In genomic region chr15:31487811-31488436, GRCh38 we compare ENCODE assay signal across 9 cellular contexts.
A peak's percentile ranks its signal among the peaks of the same experiment; 100 is the strongest.
DNase-seq lines count a peak whose midpoint lies in the region; ATAC-seq, FAIRE-seq and TF ChIP-seq lines count a peak whose summit lies in the region.
"Had no signal": no experiment of that assay in that cellular context is flagged by ENCODE, and none has a peak within 500 bp of the region (broad histone marks: within the 10 kb centered on the region; RNA-seq: fewer than 3 reads in every experiment).

No MANE protein-coding gene starts in this region.

- TF ChIP-seq EP300 in SK-N-SH (IDR thresholded peaks at IDR 0.05; ENCODE audit: borderline replicate concordance in 1 of 2, low read depth in 1 of 2, low read length in 1 of 2): no peak

- no peak overlapping the region for H3K9ac ChIP-seq in SK-N-SH

- H3K27ac ChIP-seq in SK-N-SH (ENCODE audit: low read depth in 2 of 2, low read length in 1 of 2) (no peak overlapping the region), pancreas (peak overlapping the region in 1 of 4 donors; percentile 20)

- no peaks in the 10 kb centered on the region for H3K79me2 ChIP-seq in SK-N-SH (ENCODE audit: insufficient read depth)

- peak overlapping the region; percentile 60 for H3K27ac Mint-ChIP-seq in activated naive CD8-positive, alpha-beta T cell treated with anti-CD3 and anti-CD28 coated beads for 36 hours
- H3K27ac Mint-ChIP-seq: CD8-positive, alpha-beta T cell had no signal

- no peak overlapping the region for H3K4me3 Mint-ChIP-seq in activated naive CD8-positive, alpha-beta T cell treated with anti-CD3 and anti-CD28 coated beads for 36 hours
- H3K4me3 Mint-ChIP-seq: CD8-positive, alpha-beta T cell had no signal

- no peak for FAIRE-seq in pancreas (lab: Jason Lieb, UNC)

- H3K9me2 ChIP-seq in SK-N-SH: no peaks in the 10 kb centered on the region

- TF ChIP-seq CTCF in SK-N-SH (IDR thresholded peaks at IDR 0.05) (no peak), pancreas (IDR thresholded peaks at IDR 0.05) (no peak)

- POLR2A ChIA-PET in SK-N-SH (lab: Yijun Ruan, JAX): no interaction called here

- DNase-seq in SK-N-SH (no peak), pancreas (peak in 2 of 6 donors; percentile 37 to 49), SHP77 treated with DMSO at 0.1 percent for 48 hours (lab: John Stamatoyannopoulos, UW) (no peak)
- peak; percentile 43 for DNase-seq in activated naive CD8-positive, alpha-beta T cell treated with anti-CD3 and anti-CD28 coated beads for 36 hours

- peaks cover 15% of the 10 kb centered on the region for H3K9me3 Mint-ChIP-seq in activated naive CD8-positive, alpha-beta T cell treated with anti-CD3 and anti-CD28 coated beads for 36 hours
- H3K9me3 Mint-ChIP-seq: CD8-positive, alpha-beta T cell had no signal

- H3K27me3 ChIP-seq in SK-N-SH (ENCODE audit: insufficient read depth) (no peaks in the 10 kb centered on the region), pancreas (no peaks in the 10 kb centered on the region)

- no peak for ATAC-seq in SK-N-SH treated with all-trans-retinoic acid at 6 μM for 48 hours
- peak; percentile 43 for ATAC-seq in HG02870 (IDR thresholded peaks at IDR 0.05; ENCODE audit: unreplicated experiment)
- peak; percentile 20 to 48 (median 46) for ATAC-seq in pancreas
- ATAC-seq in HG02840 (IDR thresholded peaks at IDR 0.05; ENCODE audit: low FRiP score, unreplicated experiment): no peak
- no peak for ATAC-seq in HG03025 (IDR thresholded peaks at IDR 0.05; ENCODE audit: low FRiP score, unreplicated experiment)

- H3K27me3 Mint-ChIP-seq in activated naive CD8-positive, alpha-beta T cell treated with anti-CD3 and anti-CD28 coated beads for 36 hours: no peaks in the 10 kb centered on the region

- no peaks in the 10 kb centered on the region for H3F3A ChIP-seq in SK-N-SH (replicated peaks; ENCODE audit: insufficient read depth)

- CTCF ChIA-PET in SK-N-SH (lab: Yijun Ruan, JAX): interaction anchor here (0.6 to 5.3 kb wide), 65 partner anchors 8 to 825 kb away, joined by 3 to 88 read pairs (median 5); partner anchors contain the start of gene KLF13

- H3K36me3 ChIP-seq in SK-N-SH (replicated peaks in 1 of 2; ENCODE audit: control insufficient read depth in 1 of 2, insufficient read depth in 2 of 2, low read length in 1 of 2): no peaks in the 10 kb centered on the region
- no peaks in the 10 kb centered on the region for H3K36me3 ChIP-seq in pancreas

- H3K4me1 ChIP-seq in SK-N-SH (ENCODE audit: control insufficient read depth in 1 of 2, insufficient read depth in 2 of 2, low read depth in 1 of 2, low read length in 1 of 2): peaks cover 3 to 10% of the 10 kb centered on the region in 2 experiments; a peak in 1 of 4 replicates
- H3K4me1 ChIP-seq in pancreas: peaks cover 0 to 9% (median 8%) of the 10 kb centered on the region in 3 donors

- no peak overlapping the region for H2AFZ ChIP-seq in SK-N-SH (ENCODE audit: low read depth)

- peaks cover 58% of the 10 kb centered on the region for H3K4me1 Mint-ChIP-seq in activated naive CD8-positive, alpha-beta T cell treated with anti-CD3 and anti-CD28 coated beads for 36 hours

- no peak overlapping the region for H3K4me2 ChIP-seq in SK-N-SH

- intact Hi-C loops in pancreas (cut with DNase I): loop anchor here in 2 of 3 donors (5.0 to 10.0 kb wide), 3 partner anchors 271 to 823 kb away; no protein-coding TSS in a partner anchor

- H3K4me3 ChIP-seq in SK-N-SH (ENCODE audit: low read depth in 2 of 2, low read length in 1 of 2): no peak overlapping the region
- no peak overlapping the region for H3K4me3 ChIP-seq in pancreas

- 33% methylated on average over 6 of the region's 6 CpGs for WGBS in SK-N-SH (ENCODE audit: low lambda C conversion rate)
- 25 to 34% methylated on average over 6 of the region's 6 CpGs for WGBS in pancreas, 2 donors

- H3K36me3 Mint-ChIP-seq in activated naive CD8-positive, alpha-beta T cell treated with anti-CD3 and anti-CD28 coated beads for 36 hours: peaks cover 22% of the 10 kb centered on the region

- no peaks in the 10 kb centered on the region for H3K9me3 ChIP-seq in SK-N-SH
- H3K9me3 ChIP-seq in pancreas: no peaks in the 10 kb centered on the region

- H4K20me1 ChIP-seq in SK-N-SH (ENCODE audit: insufficient read depth): no peaks in the 10 kb centered on the region

- peak; percentile 43 for TF ChIP-seq RAD21 in SK-N-SH (IDR thresholded peaks at IDR 0.05; ENCODE audit: low read length)

TF ChIP-seq in SK-N-SH, 30 proteins besides CTCF, POLR2A, EP300 and RAD21 (continues in another document):
- TF ChIP-seq MEF2A (IDR thresholded peaks at IDR 0.05; ENCODE audit: borderline replicate concordance, low read depth) (no peak), TAF1 (IDR thresholded peaks at IDR 0.05; ENCODE audit: borderline replicate concordance, low read depth, low read length) (no peak), TCF12 (IDR thresholded peaks at IDR 0.05) (no peak), FOSL2 (IDR thresholded peaks at IDR 0.05; ENCODE audit: borderline replicate concordance, low read depth) (no peak), FOXM1 (IDR thresholded peaks at IDR 0.05; ENCODE audit: low read depth) (no peak), YY1 (IDR thresholded peaks at IDR 0.05; ENCODE audit: low read depth) (no peak), JUND (IDR thresholded peaks at IDR 0.05) (no peak), CHD2 (IDR thresholded peaks at IDR 0.05; ENCODE audit: low read length, partially characterized antibody) (no peak), USF2 (IDR thresholded peaks at IDR 0.05; ENCODE audit: borderline replicate concordance, low read depth, low read length) (no peak)
- TF ChIP-seq, protein P1, sequence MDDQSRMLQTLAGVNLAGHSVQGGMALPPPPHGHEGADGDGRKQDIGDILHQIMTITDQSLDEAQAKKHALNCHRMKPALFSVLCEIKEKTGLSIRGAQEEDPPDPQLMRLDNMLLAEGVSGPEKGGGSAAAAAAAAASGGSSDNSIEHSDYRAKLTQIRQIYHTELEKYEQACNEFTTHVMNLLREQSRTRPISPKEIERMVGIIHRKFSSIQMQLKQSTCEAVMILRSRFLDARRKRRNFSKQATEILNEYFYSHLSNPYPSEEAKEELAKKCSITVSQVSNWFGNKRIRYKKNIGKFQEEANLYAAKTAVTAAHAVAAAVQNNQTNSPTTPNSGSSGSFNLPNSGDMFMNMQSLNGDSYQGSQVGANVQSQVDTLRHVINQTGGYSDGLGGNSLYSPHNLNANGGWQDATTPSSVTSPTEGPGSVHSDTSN (IDR thresholded peaks at IDR 0.05): no peak

TF ChIP-seq in SK-N-SH treated with all-trans-retinoic acid at 6 μM for 48 hours, 23 proteins besides CTCF, POLR2A, EP300 and RAD21:
- no peak for TF ChIP-seq ZC3H10 (CRISPR knock-in tag; IDR thresholded peaks at IDR 0.05)
- TF ChIP-seq RARB (CRISPR knock-in tag; IDR thresholded peaks at IDR 0.05): no peak
- TF ChIP-seq TCF4 (CRISPR knock-in tag; IDR thresholded peaks at IDR 0.05; ENCODE audit: borderline replicate concordance): no peak
- TF ChIP-seq ZNF565 (CRISPR knock-in tag; conservative IDR thresholded peaks at IDR 0.05; ENCODE audit: low read depth): no peak
- TF ChIP-seq, protein P2, sequence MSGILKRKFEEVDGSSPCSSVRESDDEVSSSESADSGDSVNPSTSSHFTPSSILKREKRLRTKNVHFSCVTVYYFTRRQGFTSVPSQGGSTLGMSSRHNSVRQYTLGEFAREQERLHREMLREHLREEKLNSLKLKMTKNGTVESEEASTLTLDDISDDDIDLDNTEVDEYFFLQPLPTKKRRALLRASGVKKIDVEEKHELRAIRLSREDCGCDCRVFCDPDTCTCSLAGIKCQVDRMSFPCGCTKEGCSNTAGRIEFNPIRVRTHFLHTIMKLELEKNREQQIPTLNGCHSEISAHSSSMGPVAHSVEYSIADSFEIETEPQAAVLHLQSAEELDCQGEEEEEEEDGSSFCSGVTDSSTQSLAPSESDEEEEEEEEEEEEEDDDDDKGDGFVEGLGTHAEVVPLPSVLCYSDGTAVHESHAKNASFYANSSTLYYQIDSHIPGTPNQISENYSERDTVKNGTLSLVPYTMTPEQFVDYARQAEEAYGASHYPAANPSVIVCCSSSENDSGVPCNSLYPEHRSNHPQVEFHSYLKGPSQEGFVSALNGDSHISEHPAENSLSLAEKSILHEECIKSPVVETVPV (CRISPR knock-in tag; IDR thresholded peaks at IDR 0.05): no peak
- TF ChIP-seq SNAI2 (CRISPR knock-in tag; IDR thresholded peaks at IDR 0.05): no peak
- no peak for TF ChIP-seq CSDC2 (CRISPR knock-in tag; IDR thresholded peaks at IDR 0.05)

Comparison
In these comparisons a context has a peak if more than half of its experiments do, and no peak if none do; other contexts are left out.
1. ATAC-seq: peak in HG02870 (single experiment) and pancreas (4 of 4); none in SK-N-SH treated with all-trans-retinoic acid at 6 μM for 48 hours (single experiment), HG02840 (single experiment) and HG03025 (single experiment).